In the genomic region with DNA sequence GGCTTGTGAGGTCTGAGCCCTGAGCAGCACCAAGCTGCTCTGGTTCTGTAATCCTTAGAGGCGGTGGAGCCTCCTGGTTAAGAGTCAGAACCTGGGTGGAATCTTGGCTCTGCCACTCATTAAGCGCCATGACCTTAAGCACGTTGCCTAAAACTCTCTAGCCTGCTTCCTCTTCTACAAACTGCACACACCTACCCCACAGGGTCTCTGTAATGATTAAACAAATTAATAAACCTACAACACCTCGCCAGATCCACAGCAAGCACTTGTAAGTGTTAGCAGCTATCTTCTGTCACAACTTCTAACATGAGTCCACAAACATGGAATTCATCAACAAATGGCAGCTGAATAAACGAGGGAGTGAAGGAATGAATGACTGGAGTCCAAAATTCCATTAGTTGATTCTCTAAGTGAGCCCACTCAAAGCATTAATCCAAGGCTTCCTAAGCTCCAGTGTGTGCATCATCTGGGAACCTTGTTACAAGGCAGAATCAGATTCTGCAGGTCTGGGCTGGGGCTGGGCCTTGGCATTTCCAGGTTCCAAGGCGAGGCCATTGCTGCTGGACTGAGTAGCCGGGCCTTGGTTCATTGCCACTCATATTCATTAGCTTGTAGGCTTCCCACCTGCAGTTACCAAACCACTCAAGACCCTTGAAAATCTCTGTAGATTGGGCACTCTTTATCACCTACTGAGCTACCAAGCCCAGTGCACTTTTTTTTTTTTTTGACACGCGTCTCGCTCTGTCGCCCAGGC, we compare ENCODE assay signal across 18 cellular contexts.
DNase-seq lines count a peak whose midpoint lies in the region; ATAC-seq, FAIRE-seq and TF ChIP-seq lines count a peak whose summit lies in the region.
"Had no signal": no experiment of that assay in that cellular context is flagged by ENCODE, and none has a peak within 500 bp of the region (broad histone marks: within the 10 kb centered on the region; RNA-seq: fewer than 3 reads in every experiment).

No MANE protein-coding gene starts in this region.

- no peak for DNase-seq in CD14-positive monocyte (ENCODE audit: low spot score)
- DNase-seq in GM12891 (ENCODE audit: insufficient read length, low spot score), result no peak
- no peak for DNase-seq in T-helper 17 cell
- DNase-seq in memory B cell (ENCODE audit: low spot score in 2 of 2), result no peak
- DNase-seq in ureter (ENCODE audit: low spot score), result no peak
- no peak for DNase-seq in nucleus accumbens (lab: John Stamatoyannopoulos, UW)
- DNase-seq: activated CD8-positive, alpha-beta memory T cell treated with anti-CD3 and anti-CD28 coated beads, Interleukin-2, amount 50 U/mL, for 4 hours; caudate nucleus; effector CD8-positive, alpha-beta T cell; heart right ventricle; NCI-H1092 treated with DMSO at 0.1 percent for 48 hours; NCI-H2171 treated with DMSO at 0.1 percent for 48 hours; NCI-H748 treated with DMSO at 0.1 percent for 48 hours; stimulated activated CD4-positive, alpha-beta T cell treated with anti-CD3 and anti-CD28 coated beads, Interleukin-2, amount 100 ng/mL, for 48 hours; SW 1271; WERI-Rb-1 had no signal

- H3K36me3 Mint-ChIP-seq in CD14-positive monocyte, result peaks cover 0 to 2% of the 10 kb centered on the region in 2 donors
- H3K36me3 Mint-ChIP-seq in T-helper 17 cell (ENCODE audit: low read depth), result no peaks in the 10 kb centered on the region
- no peaks in the 10 kb centered on the region for H3K36me3 Mint-ChIP-seq in memory B cell

- peak; percentile 52 for FAIRE-seq in GM12891 (lab: Jason Lieb, UNC)
- FAIRE-seq: keratinocyte had no signal

- H3K27me3 Mint-ChIP-seq in CD14-positive monocyte (ENCODE audit: low read depth in 3 of 3) (peaks cover 0 to 7% (median 2%) of the 10 kb centered on the region in 3 donors), T-helper 17 cell (no peaks in the 10 kb centered on the region), memory B cell (no peaks in the 10 kb centered on the region)

- TF ChIP-seq POLR2A in GM12891 (IDR thresholded peaks at IDR 0.05; ENCODE audit: low read depth, low read length), result no peak

- no peaks in the 10 kb centered on the region for H3K9me3 ChIP-seq in T-helper 17 cell (ENCODE audit: control insufficient read depth, low read length, poor library complexity, severe bottlenecking)
- H3K9me3 ChIP-seq: heart right ventricle had no signal

- H3K9me3 Mint-ChIP-seq in CD14-positive monocyte, result peaks cover 0 to 2% (median 0%) of the 10 kb centered on the region in 7 donors
- no peaks in the 10 kb centered on the region for H3K9me3 Mint-ChIP-seq in memory B cell

- ATAC-seq in T-helper 17 cell (no peak), memory B cell (ENCODE audit: low read depth) (no peak), GM18873 (IDR thresholded peaks at IDR 0.05; ENCODE audit: low FRiP score, unreplicated experiment) (no peak)

- peak overlapping the region; percentile 16 to 99 (median 97) for H3K27ac Mint-ChIP-seq in CD14-positive monocyte
- peak overlapping the region; percentile 60 for H3K27ac Mint-ChIP-seq in T-helper 17 cell
- H3K27ac Mint-ChIP-seq in memory B cell, result no peak overlapping the region

- H3K4me1 Mint-ChIP-seq in CD14-positive monocyte (peaks cover 62% of the 10 kb centered on the region), T-helper 17 cell (peaks cover 33% of the 10 kb centered on the region), memory B cell (peaks cover 57% of the 10 kb centered on the region)

- H3K4me3 Mint-ChIP-seq in CD14-positive monocyte (no peak overlapping the region), T-helper 17 cell (peak overlapping the region; percentile 12), memory B cell (peak overlapping the region; percentile 50)

- TF ChIP-seq CTCF in CD14-positive monocyte (IDR thresholded peaks at IDR 0.05), result no peak

- intact Hi-C loops in CD14-positive monocyte (cut with micrococcal nuclease), result no loop called here

TF ChIP-seq in GM12891, 5 proteins besides CTCF, POLR2A, EP300 and RAD21:
- TF ChIP-seq TAF1 (IDR thresholded peaks at IDR 0.05; ENCODE audit: low read depth, low read length), result no peak
- no peak for TF ChIP-seq POLR2AphosphoS5 (IDR thresholded peaks at IDR 0.05; ENCODE audit: low read depth, low read length)
TF ChIP-seq in GM12891: peak in this region for 0.

Comparison
In these comparisons a context has a peak if more than half of its experiments do, and no peak if none do; other contexts are left out.
1. H3K4me3 Mint-ChIP-seq: peak in T-helper 17 cell (single experiment) and memory B cell (single experiment); none in CD14-positive monocyte (0 of 2).